In the genomic region with DNA sequence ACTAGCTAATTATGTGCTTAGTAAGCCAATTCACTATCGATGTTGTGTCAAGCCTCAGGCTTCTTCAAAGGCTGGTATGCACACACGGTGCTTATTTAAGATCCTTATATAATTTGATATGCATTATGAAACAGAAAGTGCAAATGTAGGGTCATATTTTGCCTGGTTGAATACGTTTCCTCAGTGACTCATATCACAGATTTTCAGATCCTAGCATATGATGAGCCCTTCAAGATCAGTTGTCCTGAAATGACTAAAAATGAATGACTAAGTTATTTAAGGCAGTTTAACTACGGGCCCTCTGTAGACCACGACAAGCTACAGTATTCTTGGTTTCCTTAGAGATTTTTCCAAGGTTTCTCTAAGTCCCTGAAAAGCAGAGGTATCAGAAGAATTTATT, we compare ENCODE assay signal across 11 cellular contexts.
DNase-seq lines count a peak whose midpoint lies in the region; ATAC-seq lines count a peak whose summit lies in the region.
"Had no signal": no experiment of that assay in that cellular context is flagged by ENCODE, and none has a peak within 500 bp of the region (broad histone marks: within the 10 kb centered on the region; RNA-seq: fewer than 3 reads in every experiment).

No MANE protein-coding gene starts in this region.

- H3K27ac Mint-ChIP-seq in immature natural killer cell, result no peak overlapping the region

- H3K4me1 Mint-ChIP-seq in immature natural killer cell, result no peaks in the 10 kb centered on the region

- no peak overlapping the region for H3K4me3 Mint-ChIP-seq in immature natural killer cell
- H3K4me3 Mint-ChIP-seq: activated T-cell treated with anti-CD3 and anti-CD28 coated beads, Interleukin-2, amount 50 U/mL, for 4 hours had no signal

- peak; percentile 26 for DNase-seq in kidney glomerular epithelial cell (lab: John Stamatoyannopoulos, UW)
- no peak for DNase-seq in SHP77 (lab: John Stamatoyannopoulos, UW)
- DNase-seq in immature natural killer cell, result no peak
- DNase-seq in NCI-H510A treated with DMSO at 0.1 percent for 48 hours (lab: John Stamatoyannopoulos, UW), result no peak
- DNase-seq in NOMO-1 (lab: John Stamatoyannopoulos, UW; ENCODE audit: unreplicated experiment in 2 of 2), result no peak
- DNase-seq: activated T-cell treated with anti-CD3 and anti-CD28 coated beads, Interleukin-2, amount 50 U/mL, for 4 hours; NCI-H82; stimulated activated CD4-positive, alpha-beta T cell treated with anti-CD3 and anti-CD28 coated beads, Interleukin-2, amount 100 ng/mL, for 24 hours had no signal

- H3K27me3 Mint-ChIP-seq in immature natural killer cell (ENCODE audit: low read depth in 3 of 3), result peaks cover 0 to 1% (median 0%) of the 10 kb centered on the region in 3 donors

- ATAC-seq in GM18517 (IDR thresholded peaks at IDR 0.05; ENCODE audit: unreplicated experiment), result peak; percentile 100
- ATAC-seq in GM21786 (IDR thresholded peaks at IDR 0.05; ENCODE audit: unreplicated experiment), result peak; percentile 97
- peak; percentile 99 for ATAC-seq in HG03565 (IDR thresholded peaks at IDR 0.05; ENCODE audit: unreplicated experiment)
- ATAC-seq: activated T-cell treated with anti-CD3 and anti-CD28 coated beads, Interleukin-2, amount 50 U/mL, for 4 hours had no signal

- peaks cover 0 to 7% (median under 1%) of the 10 kb centered on the region in 6 donors for H3K9me3 Mint-ChIP-seq in immature natural killer cell
- H3K9me3 Mint-ChIP-seq: activated T-cell treated with anti-CD3 and anti-CD28 coated beads, Interleukin-2, amount 50 U/mL, for 4 hours had no signal

- H3K36me3 Mint-ChIP-seq in immature natural killer cell, result no peaks in the 10 kb centered on the region
